In genomic region chr15:36191459-36191858, GRCh38 we compare ENCODE assay signal across 29 cellular contexts.
"Had no signal": no experiment of that assay in that cellular context is flagged by ENCODE, and none has a peak within 500 bp of the region (broad histone marks: within the 10 kb centered on the region; RNA-seq: fewer than 3 reads in every experiment).

No MANE protein-coding gene starts in this region.

- H3K27ac ChIP-seq: stomach, suprapubic skin, testis, thoracic aorta, thyroid gland, tibial artery, tibial nerve, transverse colon, upper lobe of left lung, upper lobe of right lung, uterus, vagina had no signal

- FAIRE-seq: urothelium cell line had no signal

- H3K27me3 ChIP-seq: stomach, suprapubic skin, testis, thyroid gland, tibial artery, tibial nerve, transverse colon, upper lobe of left lung, upper lobe of right lung, uterus, vagina had no signal

- H3K4me3 ChIP-seq: stomach, suprapubic skin, testis, thoracic aorta, thyroid gland, tibial artery, tibial nerve, transverse colon, upper lobe of left lung, upper lobe of right lung, uterus, vagina had no signal

- H3K4me1 Mint-ChIP-seq: stimulated activated effector memory CD8-positive, alpha-beta T cell treated with anti-CD3 and anti-CD28 coated beads, Interleukin-12 subunit alpha, Interleukin-12 subunit beta, amount 100 ng/mL, for 72 hours; stimulated activated memory B cell treated with anti-CD40 and anti-IgM and Interleukin-4, amounts not matched to agents 10 μg/mL and 1 μg/mL and 100 μg/mL, for 72 hours; stimulated activated naive B cell treated with anti-CD40 and anti-IgM and Interleukin-4, amounts not matched to agents 10 μg/mL and 1 μg/mL and 100 μg/mL, for 72 hours; stimulated activated naive CD8-positive, alpha-beta T cell treated with anti-CD3 and anti-CD28 coated beads, Interleukin-15, amount 100 ng/mL, for 72 hours had no signal

- ATAC-seq: stimulated activated effector memory CD8-positive, alpha-beta T cell treated with anti-CD3 and anti-CD28 coated beads, Interleukin-12 subunit alpha, Interleukin-12 subunit beta, amount 100 ng/mL, for 72 hours; stimulated activated memory B cell treated with anti-CD40 and anti-IgM and Interleukin-4, amounts not matched to agents 10 μg/mL and 1 μg/mL and 100 μg/mL, for 72 hours; stimulated activated naive B cell treated with anti-CD40 and anti-IgM and Interleukin-4, amounts not matched to agents 10 μg/mL and 1 μg/mL and 100 μg/mL, for 72 hours; stimulated activated naive CD8-positive, alpha-beta T cell treated with anti-CD3 and anti-CD28 coated beads, Interleukin-15, amount 100 ng/mL, for 72 hours; stimulated activated naive CD8-positive, alpha-beta T cell treated with anti-CD3 and anti-CD28 coated beads, Interleukin-15, Interleukin-2, amounts not matched to agents 100 U/mL and 50 U/mL, for 24 hours; upper lobe of right lung had no signal

- H3K4me1 ChIP-seq: stomach, suprapubic skin, testis, thyroid gland, tibial artery, tibial nerve, transverse colon, upper lobe of left lung, upper lobe of right lung, uterus, vagina had no signal

- H3K27ac Mint-ChIP-seq: stimulated activated effector memory CD8-positive, alpha-beta T cell treated with anti-CD3 and anti-CD28 coated beads, Interleukin-12 subunit alpha, Interleukin-12 subunit beta, amount 100 ng/mL, for 72 hours; stimulated activated memory B cell treated with anti-CD40 and anti-IgM and Interleukin-4, amounts not matched to agents 10 μg/mL and 1 μg/mL and 100 μg/mL, for 72 hours; stimulated activated naive B cell treated with anti-CD40 and anti-IgM and Interleukin-4, amounts not matched to agents 10 μg/mL and 1 μg/mL and 100 μg/mL, for 72 hours; stimulated activated naive CD8-positive, alpha-beta T cell treated with anti-CD3 and anti-CD28 coated beads, Interleukin-15, Interleukin-2, amounts not matched to agents 100 ng/mL and 50 ng/mL, for 24 hours; type B pancreatic cell had no signal

- H3K9me3 ChIP-seq: stomach, suprapubic skin, testis, thyroid gland, tibial artery, tibial nerve, transverse colon, upper lobe of left lung, upper lobe of right lung, uterus, vagina had no signal

- H3K36me3 Mint-ChIP-seq: stimulated activated effector memory CD8-positive, alpha-beta T cell treated with anti-CD3 and anti-CD28 coated beads, Interleukin-12 subunit alpha, Interleukin-12 subunit beta, amount 100 ng/mL, for 72 hours; stimulated activated memory B cell treated with anti-CD40 and anti-IgM and Interleukin-4, amounts not matched to agents 10 μg/mL and 1 μg/mL and 100 μg/mL, for 72 hours; stimulated activated naive B cell treated with anti-CD40 and anti-IgM and Interleukin-4, amounts not matched to agents 10 μg/mL and 1 μg/mL and 100 μg/mL, for 72 hours; type B pancreatic cell had no signal

- DNase-seq: stimulated activated CD4-positive, alpha-beta T cell treated with anti-CD3 and anti-CD28 coated beads, Interleukin-2, amount 100 ng/mL, for 48 hours; stimulated activated CD4-positive, alpha-beta T cell treated with anti-CD3 and anti-CD28 coated beads, Interleukin-4, amount 100 ng/mL, for 1 hour; stimulated activated CD4-positive, alpha-beta T cell treated with anti-CD3 and anti-CD28 coated beads, Interleukin-4, amount 100 ng/mL, for 24 hours; stimulated activated CD4-positive, alpha-beta T cell treated with anti-CD3 and anti-CD28 coated beads, Interleukin-4, amount 100 ng/mL, for 4 hours; stimulated activated CD8-positive, alpha-beta memory T cell treated with anti-CD3 and anti-CD28 coated beads, Interleukin-4, amount 100 ng/mL, for 48 hours; stimulated activated naive B cell treated with anti-CD40 and anti-IgM and Interleukin-4, amounts not matched to agents 10 μg/mL and 1 μg/mL and 100 μg/mL, for 72 hours; stimulated activated naive CD4-positive, alpha-beta T cell; stimulated activated naive CD4-positive, alpha-beta T cell treated with Interleukin-2 at 50 U/mL for 16 hours; stimulated activated naive CD8-positive, alpha-beta T cell treated with anti-CD3 and anti-CD28 coated beads, Interleukin-15, amount 100 ng/mL, for 72 hours; stimulated activated naive CD8-positive, alpha-beta T cell treated with anti-CD3 and anti-CD28 coated beads, Interleukin-15, Interleukin-2, amounts not matched to agents 100 U/mL and 50 U/mL, for 24 hours; stomach; substantia nigra; testis; thyroid gland; tibial artery; transverse colon; trophoblast cell; upper lobe of left lung; upper lobe of right lung; uterus had no signal

- H3K4me3 Mint-ChIP-seq: stimulated activated effector memory CD8-positive, alpha-beta T cell treated with anti-CD3 and anti-CD28 coated beads, Interleukin-12 subunit alpha, Interleukin-12 subunit beta, amount 100 ng/mL, for 72 hours; stimulated activated memory B cell treated with anti-CD40 and anti-IgM and Interleukin-4, amounts not matched to agents 10 μg/mL and 1 μg/mL and 100 μg/mL, for 72 hours; stimulated activated naive B cell treated with anti-CD40 and anti-IgM and Interleukin-4, amounts not matched to agents 10 μg/mL and 1 μg/mL and 100 μg/mL, for 72 hours; stimulated activated naive CD8-positive, alpha-beta T cell treated with anti-CD3 and anti-CD28 coated beads, Interleukin-15, amount 100 ng/mL, for 72 hours; stimulated activated naive CD8-positive, alpha-beta T cell treated with anti-CD3 and anti-CD28 coated beads, Interleukin-15, Interleukin-2, amounts not matched to agents 100 ng/mL and 50 ng/mL, for 24 hours; type B pancreatic cell had no signal

- H3K9me3 Mint-ChIP-seq: stimulated activated naive CD8-positive, alpha-beta T cell treated with anti-CD3 and anti-CD28 coated beads, Interleukin-15, amount 100 ng/mL, for 72 hours had no signal

- H3K27me3 Mint-ChIP-seq: stimulated activated memory B cell treated with anti-CD40 and anti-IgM and Interleukin-4, amounts not matched to agents 10 μg/mL and 1 μg/mL and 100 μg/mL, for 72 hours; stimulated activated naive B cell treated with anti-CD40 and anti-IgM and Interleukin-4, amounts not matched to agents 10 μg/mL and 1 μg/mL and 100 μg/mL, for 72 hours; stimulated activated naive CD8-positive, alpha-beta T cell treated with anti-CD3 and anti-CD28 coated beads, Interleukin-15, amount 100 ng/mL, for 72 hours; stimulated activated naive CD8-positive, alpha-beta T cell treated with anti-CD3 and anti-CD28 coated beads, Interleukin-15, Interleukin-2, amounts not matched to agents 100 ng/mL and 50 ng/mL, for 24 hours; type B pancreatic cell had no signal

- H3K36me3 ChIP-seq: stomach, suprapubic skin, thoracic aorta, thyroid gland, tibial artery, tibial nerve, transverse colon, upper lobe of left lung, upper lobe of right lung, uterus, vagina had no signal
